14 cellular contexts compared by ENCODE assay signal in genomic region chr10:103636996-103637395, GRCh38.
DNase-seq lines count a peak whose midpoint lies in the region; ATAC-seq and TF ChIP-seq lines count a peak whose summit lies in the region.
"Had no signal": no experiment of that assay in that cellular context is flagged by ENCODE, and none has a peak within 500 bp of the region (broad histone marks: within the 10 kb centered on the region; RNA-seq: fewer than 3 reads in every experiment).

No MANE protein-coding gene starts in this region.

- H3K27ac ChIP-seq in heart right ventricle (peak overlapping the region in 7 of 10 donors; percentile 67 to 89 (median 73)), right atrium auricular region (peak overlapping the region in 1 of 2 donors; percentile 70), esophagus muscularis mucosa (replicated peaks in 1 of 4) (peak overlapping the region; percentile 83 to 86 (median 84)), osteoblast (ENCODE audit: low read depth, low read length) (peak overlapping the region; percentile 96), vagina (peak overlapping the region; percentile 87)
- H3K27ac ChIP-seq: WERI-Rb-1 had no signal

- peaks cover 62% of the 10 kb centered on the region for H3K79me2 ChIP-seq in osteoblast (ENCODE audit: insufficient read depth, low read length)

- H3K36me3 Mint-ChIP-seq in T-cell = no peaks in the 10 kb centered on the region

- H3K36me3 ChIP-seq in heart right ventricle (peaks cover 0 to 9% (median 0%) of the 10 kb centered on the region in 9 donors), right atrium auricular region (no peaks in the 10 kb centered on the region), esophagus muscularis mucosa (peaks cover 0 to 10% (median 9%) of the 10 kb centered on the region in 4 donors), osteoblast (ENCODE audit: insufficient read depth, low read length) (peaks cover 34% of the 10 kb centered on the region), vagina (peaks cover 0 to 3% of the 10 kb centered on the region in 2 donors)
- H3K36me3 ChIP-seq: WERI-Rb-1 had no signal

- H3K4me2 ChIP-seq in osteoblast (ENCODE audit: insufficient read depth, low read length) = peak overlapping the region; percentile 56

- WGBS in heart right ventricle, 2 donors = 70 to 74% methylated on average over 10 of the region's 10 CpGs
- WGBS in esophagus muscularis mucosa = 47% methylated on average over 10 of the region's 10 CpGs

- CTCF ChIA-PET in T-cell (lab: Charles Lee) = interaction anchor here in 1 of 2 donors (0.6 kb wide), 1 partner anchor 1307 kb away, joined by 3 read pairs; no protein-coding TSS in a partner anchor

- POLR2A ChIA-PET in T-cell (lab: Charles Lee) = no interaction called here

- H3K9me3 Mint-ChIP-seq in T-cell = no peaks in the 10 kb centered on the region
- H3K9me3 Mint-ChIP-seq: effector memory CD8-positive, alpha-beta T cell had no signal

- no peaks in the 10 kb centered on the region for H3K4me1 Mint-ChIP-seq in T-cell

- TF ChIP-seq POLR2A in esophagus muscularis mucosa (IDR thresholded peaks at IDR 0.05; ENCODE audit: low read depth) (no peak), vagina (IDR thresholded peaks at IDR 0.05) (no peak)

- no peaks in the 10 kb centered on the region for H3K27me3 ChIP-seq in heart right ventricle
- no peaks in the 10 kb centered on the region for H3K27me3 ChIP-seq in right atrium auricular region
- no peaks in the 10 kb centered on the region for H3K27me3 ChIP-seq in esophagus muscularis mucosa
- H3K27me3 ChIP-seq in osteoblast (ENCODE audit: insufficient read depth, low read length) = no peaks in the 10 kb centered on the region
- H3K27me3 ChIP-seq in vagina = no peaks in the 10 kb centered on the region

- peaks cover 14% of the 10 kb centered on the region for H4K20me1 ChIP-seq in osteoblast (ENCODE audit: insufficient read depth, low read length)

- TF ChIP-seq CTCF in heart right ventricle (IDR thresholded peaks at IDR 0.05) (no peak), right atrium auricular region (IDR thresholded peaks at IDR 0.05) (no peak), esophagus muscularis mucosa (IDR thresholded peaks at IDR 0.05) (no peak), osteoblast (IDR thresholded peaks at IDR 0.05; ENCODE audit: extremely low read depth, low read depth, low read length) (no peak), vagina (IDR thresholded peaks at IDR 0.05) (no peak)

- H3K9me3 ChIP-seq in heart right ventricle = no peaks in the 10 kb centered on the region
- no peaks in the 10 kb centered on the region for H3K9me3 ChIP-seq in right atrium auricular region
- H3K9me3 ChIP-seq in esophagus muscularis mucosa = no peaks in the 10 kb centered on the region
- H3K9me3 ChIP-seq in osteoblast (ENCODE audit: low read depth, low read length) = no peaks in the 10 kb centered on the region
- H3K9me3 ChIP-seq in vagina = no peaks in the 10 kb centered on the region

- no peak for TF ChIP-seq EP300 in esophagus muscularis mucosa (IDR thresholded peaks at IDR 0.05)

- ATAC-seq in heart right ventricle (no peak), T-cell (replicated peaks in 1 of 4) (no peak)
- ATAC-seq: effector memory CD8-positive, alpha-beta T cell had no signal

- no peak for DNase-seq in heart right ventricle
- DNase-seq in right atrium auricular region (ENCODE audit: low spot score) = no peak
- no peak for DNase-seq in esophagus muscularis mucosa (ENCODE audit: extremely low spot score)
- no peak for DNase-seq in osteoblast (ENCODE audit: insufficient read length, low spot score, missing footprints)
- no peak for DNase-seq in vagina (ENCODE audit: extremely low spot score in 2 of 2)
- DNase-seq in MV-4-11 (lab: John Stamatoyannopoulos, UW) = no peak
- no peak for DNase-seq in hippocampal formation (lab: John Stamatoyannopoulos, UW)
- no peak for DNase-seq in T-cell
- DNase-seq: effector memory CD8-positive, alpha-beta T cell; Karpas-422; midbrain; NCI-H2029; WERI-Rb-1 had no signal

- H3K27ac Mint-ChIP-seq in T-cell = no peak overlapping the region
- H3K27ac Mint-ChIP-seq: effector memory CD8-positive, alpha-beta T cell; progenitor cell of endocrine pancreas had no signal

- H3K27me3 Mint-ChIP-seq in T-cell = no peaks in the 10 kb centered on the region
- H3K27me3 Mint-ChIP-seq: progenitor cell of endocrine pancreas had no signal

- intact Hi-C loops in heart right ventricle (cut with DNase I) (no loop called here), esophagus muscularis mucosa (cut with DNase I) (no loop called here), vagina (cut with DNase I) (no loop called here)

- H3K4me3 ChIP-seq in heart right ventricle = no peak overlapping the region
- no peak overlapping the region for H3K4me3 ChIP-seq in right atrium auricular region
- H3K4me3 ChIP-seq in esophagus muscularis mucosa = no peak overlapping the region
- peak overlapping the region; percentile 11 for H3K4me3 ChIP-seq in osteoblast (ENCODE audit: insufficient read depth, low read length)
- H3K4me3 ChIP-seq in vagina = peak overlapping the region in 1 of 2 donors; percentile 1

- no peak overlapping the region for H3K4me3 Mint-ChIP-seq in T-cell
- H3K4me3 Mint-ChIP-seq: effector memory CD8-positive, alpha-beta T cell had no signal

- no peak overlapping the region for H2AFZ ChIP-seq in osteoblast (ENCODE audit: low read length)

- H3K4me1 ChIP-seq in heart right ventricle = peaks cover 36 to 74% (median 61%) of the 10 kb centered on the region in 9 donors
- H3K4me1 ChIP-seq in right atrium auricular region = peaks cover 0 to 70% of the 10 kb centered on the region in 2 donors
- peaks cover 54 to 79% (median 71%) of the 10 kb centered on the region in 4 donors for H3K4me1 ChIP-seq in esophagus muscularis mucosa
- peaks cover 54% of the 10 kb centered on the region for H3K4me1 ChIP-seq in osteoblast (ENCODE audit: insufficient read depth, low read length)
- H3K4me1 ChIP-seq in vagina = peaks cover 76% of the 10 kb centered on the region
